1 cellular context compared by ENCODE assay signal in the genomic region with DNA sequence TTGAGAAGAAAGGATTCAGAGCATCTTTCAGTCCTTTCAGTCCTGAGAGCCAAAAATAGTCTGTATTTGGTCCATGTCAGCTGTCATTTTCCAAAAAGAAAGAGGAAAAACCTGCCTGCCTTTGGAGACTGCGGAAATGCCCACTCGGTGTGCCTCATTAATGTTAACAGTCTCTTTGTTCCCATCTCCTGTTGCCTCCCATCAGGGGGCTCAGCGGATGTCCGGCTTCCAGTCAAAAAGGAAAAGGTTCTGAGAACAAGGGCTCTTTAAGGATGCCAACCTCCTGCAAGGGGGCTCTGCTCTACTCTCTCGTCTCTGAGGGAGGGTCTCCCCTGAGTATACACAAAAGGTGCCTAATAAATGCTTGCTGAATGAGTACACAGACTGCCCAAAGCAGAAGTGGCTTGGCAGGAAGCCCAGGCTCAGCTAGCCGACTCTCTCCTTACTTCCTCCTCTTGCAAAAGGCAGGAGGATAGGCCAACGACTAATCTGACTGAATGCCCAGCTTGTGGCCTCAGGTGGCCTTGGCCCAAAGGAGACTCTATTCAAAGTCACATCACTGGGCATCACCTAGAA.
TF ChIP-seq lines count a peak whose summit lies in the region.

No MANE protein-coding gene starts in this region.

TF ChIP-seq in HCT116, 20 proteins besides CTCF, POLR2A, EP300 and RAD21 (continued from another document):
- TF ChIP-seq, protein P1, sequence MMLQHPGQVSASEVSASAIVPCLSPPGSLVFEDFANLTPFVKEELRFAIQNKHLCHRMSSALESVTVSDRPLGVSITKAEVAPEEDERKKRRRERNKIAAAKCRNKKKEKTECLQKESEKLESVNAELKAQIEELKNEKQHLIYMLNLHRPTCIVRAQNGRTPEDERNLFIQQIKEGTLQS (IDR thresholded peaks at IDR 0.05): no peak
- no peak for TF ChIP-seq ZFX (IDR thresholded peaks at IDR 0.05)
